10 cellular contexts compared by ENCODE assay signal in the genomic region with DNA sequence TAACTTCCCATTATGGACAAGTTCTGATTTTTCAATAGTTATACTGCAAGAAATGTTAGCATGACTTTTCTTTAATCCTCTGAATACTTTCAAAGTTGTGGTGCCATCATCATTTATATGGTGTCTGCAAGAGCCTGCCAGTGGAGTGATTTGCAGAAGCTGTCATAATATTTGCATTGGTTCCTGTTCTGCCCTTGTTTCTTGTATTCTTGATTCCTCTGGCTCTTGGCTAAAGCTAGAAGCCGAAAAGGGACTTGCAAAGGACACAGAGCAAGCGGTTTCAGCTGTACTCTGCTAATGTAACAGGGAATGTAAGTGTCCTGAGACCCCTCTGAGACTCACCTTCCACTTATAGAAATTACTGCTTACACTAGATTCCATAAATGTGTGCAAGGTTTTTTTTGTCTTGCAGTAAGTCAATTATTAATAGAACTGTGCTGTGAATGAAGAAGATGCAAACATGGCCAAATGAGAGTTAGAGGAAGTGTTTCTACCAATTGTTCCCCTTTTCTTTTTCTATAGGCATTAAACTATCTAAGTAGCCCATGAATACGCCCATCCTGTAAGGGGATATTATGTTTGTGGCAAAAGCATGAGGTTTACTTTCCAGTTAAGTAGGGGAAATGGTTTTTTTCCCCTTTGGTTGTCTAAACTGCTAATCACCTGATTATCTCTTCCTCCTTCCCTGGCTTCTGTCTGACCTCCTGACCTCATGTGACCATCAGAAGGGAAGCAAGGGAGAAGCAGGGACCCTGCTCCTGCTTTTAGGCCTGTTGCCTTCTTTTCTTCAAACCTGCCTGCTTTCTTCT. TPM values are rescaled to one million over a fixed set of nuclear protein-coding genes. Genes with fewer than 3 reads are reported as not detected.
DNase-seq lines count a peak whose midpoint lies in the region; ATAC-seq and TF ChIP-seq lines count a peak whose summit lies in the region.
"Had no signal": no experiment of that assay in that cellular context is flagged by ENCODE, and none has a peak within 500 bp of the region (broad histone marks: within the 10 kb centered on the region; RNA-seq: fewer than 3 reads in every experiment).

No MANE protein-coding gene starts in this region.

- H3K4me3 ChIP-seq in HL-60 (replicated peaks; ENCODE audit: insufficient read depth, low read length) = no peak overlapping the region
- peak overlapping the region; percentile 22 for H3K4me3 ChIP-seq in upper lobe of right lung
- H3K4me3 ChIP-seq: neural progenitor cell had no signal

- H3K27ac Mint-ChIP-seq in dendritic cell treated with granulocyte-macrophage colony-stimulating factor and Interleukin-4, amounts not matched to agents 40 ng/mL and 50 ng/mL, for 4 days = peak overlapping the region; percentile 79
- no peak overlapping the region for H3K27ac Mint-ChIP-seq in natural killer cell treated with Interleukin-12 subunit alpha and Interleukin-12 subunit beta and Interleukin-15 and Interleukin-18, amount 100 ng/mL, for 72 hours
- H3K27ac Mint-ChIP-seq: neural progenitor cell had no signal

- peaks cover 55% of the 10 kb centered on the region for H3K4me1 Mint-ChIP-seq in dendritic cell treated with granulocyte-macrophage colony-stimulating factor and Interleukin-4, amounts not matched to agents 40 ng/mL and 50 ng/mL, for 4 days (ENCODE audit: low read depth)
- H3K4me1 Mint-ChIP-seq in natural killer cell treated with Interleukin-12 subunit alpha and Interleukin-12 subunit beta and Interleukin-15 and Interleukin-18, amount 100 ng/mL, for 72 hours (ENCODE audit: low read depth in 2 of 2) = peaks cover 6 to 14% of the 10 kb centered on the region in 2 donors

- peaks cover 9% of the 10 kb centered on the region for H3K4me1 ChIP-seq in upper lobe of right lung

- no peaks in the 10 kb centered on the region for H3K9me3 Mint-ChIP-seq in dendritic cell treated with granulocyte-macrophage colony-stimulating factor and Interleukin-4, amounts not matched to agents 40 ng/mL and 50 ng/mL, for 4 days
- no peaks in the 10 kb centered on the region for H3K9me3 Mint-ChIP-seq in natural killer cell treated with Interleukin-12 subunit alpha and Interleukin-12 subunit beta and Interleukin-15 and Interleukin-18, amount 100 ng/mL, for 72 hours
- H3K9me3 Mint-ChIP-seq: neural progenitor cell had no signal

- H3K36me3 Mint-ChIP-seq in dendritic cell treated with granulocyte-macrophage colony-stimulating factor and Interleukin-4, amounts not matched to agents 40 ng/mL and 50 ng/mL, for 4 days (ENCODE audit: low read depth) = no peaks in the 10 kb centered on the region
- no peaks in the 10 kb centered on the region for H3K36me3 Mint-ChIP-seq in natural killer cell treated with Interleukin-12 subunit alpha and Interleukin-12 subunit beta and Interleukin-15 and Interleukin-18, amount 100 ng/mL, for 72 hours
- H3K36me3 Mint-ChIP-seq: neural progenitor cell had no signal

- H3K27me3 ChIP-seq in HL-60 (ENCODE audit: insufficient read depth, poor library complexity, severe bottlenecking) (no peaks in the 10 kb centered on the region), upper lobe of right lung (no peaks in the 10 kb centered on the region)

- peak overlapping the region; percentile 57 for H3K4me3 Mint-ChIP-seq in dendritic cell treated with granulocyte-macrophage colony-stimulating factor and Interleukin-4, amounts not matched to agents 40 ng/mL and 50 ng/mL, for 4 days
- no peak overlapping the region for H3K4me3 Mint-ChIP-seq in natural killer cell treated with Interleukin-12 subunit alpha and Interleukin-12 subunit beta and Interleukin-15 and Interleukin-18, amount 100 ng/mL, for 72 hours
- H3K4me3 Mint-ChIP-seq: neural progenitor cell had no signal

- H3K9me3 ChIP-seq in upper lobe of right lung = no peaks in the 10 kb centered on the region

- DNase-seq in Right ventricle myocardium superior (no peak), cardiac septum (ENCODE audit: low spot score) (no peak), HL-60 (ENCODE audit: low read depth in 1 of 2, low spot score in 1 of 2) (peak; percentile 28 to 52), upper lobe of right lung (no peak), NCI-H2029 (lab: John Stamatoyannopoulos, UW) (no peak), NCI-H1436 (lab: John Stamatoyannopoulos, UW) (no peak)
- DNase-seq in natural killer cell treated with Interleukin-12 subunit alpha and Interleukin-12 subunit beta and Interleukin-15 and Interleukin-18, amount 100 ng/mL, for 72 hours (ENCODE audit: low spot score) = no peak
- DNase-seq: activated CD4-positive, alpha-beta T cell treated with anti-CD3 and anti-CD28 coated beads, Interleukin-2, amount 50 U/mL, for 48 hours had no signal

- H3K27me3 Mint-ChIP-seq in dendritic cell treated with granulocyte-macrophage colony-stimulating factor and Interleukin-4, amounts not matched to agents 40 ng/mL and 50 ng/mL, for 4 days = peaks cover 4% of the 10 kb centered on the region
- H3K27me3 Mint-ChIP-seq in natural killer cell treated with Interleukin-12 subunit alpha and Interleukin-12 subunit beta and Interleukin-15 and Interleukin-18, amount 100 ng/mL, for 72 hours = peaks cover 0 to 7% of the 10 kb centered on the region in 2 donors

- intact Hi-C loops in Right ventricle myocardium superior (cut with DNase I) = no loop called here
- intact Hi-C loops in cardiac septum (cut with DNase I) = no loop called here
- intact Hi-C loops in dendritic cell treated with granulocyte-macrophage colony-stimulating factor and Interleukin-4, amounts not matched to agents 40 ng/mL and 50 ng/mL, for 4 days (cut with micrococcal nuclease) = no loop called here
- intact Hi-C loops in upper lobe of right lung (cut with DNase I) = no loop called here

- no peaks in the 10 kb centered on the region for H3K36me3 ChIP-seq in upper lobe of right lung
- H3K36me3 ChIP-seq: neural progenitor cell had no signal

- TF ChIP-seq CTCF in HL-60 (IDR thresholded peaks at IDR 0.05; ENCODE audit: insufficient read depth, low read length) (no peak), upper lobe of right lung (IDR thresholded peaks at IDR 0.05) (no peak)

- ATAC-seq in Right ventricle myocardium superior (ENCODE audit: poor library complexity) = peak; percentile 53
- ATAC-seq in upper lobe of right lung = peak; percentile 81
- no peak for ATAC-seq in natural killer cell treated with Interleukin-12 subunit alpha and Interleukin-12 subunit beta and Interleukin-15 and Interleukin-18, amount 100 ng/mL, for 72 hours

- H3K27ac ChIP-seq in HL-60 (replicated peaks) (peak overlapping the region; percentile 61), upper lobe of right lung (peak overlapping the region; percentile 55)
- H3K27ac ChIP-seq: neural progenitor cell had no signal

RNA-seq across cellular contexts. Expression of a gene that starts 5.3 kb away (rescaled TPM):
- total RNA-seq in Right ventricle myocardium superior (23.5 TPM), cardiac septum (28.6 TPM), upper lobe of right lung (30.1 TPM)
- total RNA-seq in natural killer cell treated with Interleukin-12 subunit alpha and Interleukin-12 subunit beta and Interleukin-15 and Interleukin-18, amount 100 ng/mL, for 72 hours = 10 to 100 TPM; 24.0 to 30.2 TPM

RNA-seq across cellular contexts. Expression of a gene that starts 28.6 kb away (rescaled TPM):
- total RNA-seq in Right ventricle myocardium superior (1.1 TPM), cardiac septum (1.6 TPM), upper lobe of right lung (0.84 TPM)
- 10 to 100 TPM; 21.4 to 34.4 TPM for total RNA-seq in natural killer cell treated with Interleukin-12 subunit alpha and Interleukin-12 subunit beta and Interleukin-15 and Interleukin-18, amount 100 ng/mL, for 72 hours

Comparison
In these comparisons a context has a peak if more than half of its experiments do, and no peak if none do; other contexts are left out.
1. ATAC-seq: peak in Right ventricle myocardium superior (single experiment) and upper lobe of right lung (single experiment); none in natural killer cell treated with Interleukin-12 subunit alpha and Interleukin-12 subunit beta and Interleukin-15 and Interleukin-18, amount 100 ng/mL, for 72 hours (0 of 2).
2. DNase-seq: peak in HL-60 (2 of 2); none in Right ventricle myocardium superior (single experiment), cardiac septum (single experiment), upper lobe of right lung (single experiment), NCI-H2029 (single experiment), natural killer cell treated with Interleukin-12 subunit alpha and Interleukin-12 subunit beta and Interleukin-15 and Interleukin-18, amount 100 ng/mL, for 72 hours (single experiment) and NCI-H1436 (single experiment).